ENCODE assay signal across 9 cellular contexts in genomic region chr1:225811622-225812487, GRCh38. TPM values are rescaled to one million over a fixed set of nuclear protein-coding genes. Genes with fewer than 3 reads are reported as not detected.
DNase-seq lines count a peak whose midpoint lies in the region; ATAC-seq and TF ChIP-seq lines count a peak whose summit lies in the region.
"Had no signal": no experiment of that assay in that cellular context is flagged by ENCODE, and none has a peak within 500 bp of the region (broad histone marks: within the 10 kb centered on the region; RNA-seq: fewer than 3 reads in every experiment).

No MANE protein-coding gene starts in this region.

- DNase-seq in heart right ventricle (no peak), Right ventricle myocardium inferior (ENCODE audit: missing footprints) (no peak), cardiac fibroblast (ENCODE audit: low read depth in 2 of 2) (peak; percentile 34 to 48), lung (ENCODE audit: low spot score) (no peak), iPS-NIHi7 (ENCODE audit: extremely low spot score) (no peak)
- DNase-seq: activated naive CD4-positive, alpha-beta T cell treated with Interleukin-2 at 50 U/mL for 16 hours had no signal

- H3K9me3 ChIP-seq in heart right ventricle (no peaks in the 10 kb centered on the region), lung (ENCODE audit: control insufficient read depth in 2 of 2, insufficient read depth in 1 of 2, low read length in 1 of 2) (no peaks in the 10 kb centered on the region)

- H3K36me3 ChIP-seq in heart right ventricle (no peaks in the 10 kb centered on the region), lung (ENCODE audit: control insufficient read depth in 2 of 2, insufficient read depth in 2 of 2, low read length in 2 of 2) (no peaks in the 10 kb centered on the region)

- intact Hi-C loops in heart right ventricle (cut with DNase I) (loop anchor here in 7 of 10 donors (2.0 to 5.0 kb wide), 6 partner anchors 31 to 70 kb away; partner anchors contain the start of genes SRP9 (in 6 of the 7) and TMEM63A (in 2 of the 7)), Right ventricle myocardium inferior (cut with DNase I) (loop anchor here (2.0 to 5.0 kb wide), 3 partner anchors 35 to 70 kb away; partner anchors contain the start of genes SRP9 and TMEM63A)

- H3K4me3 ChIP-seq in heart right ventricle (peak overlapping the region in 9 of 10 donors; percentile 71 to 95 (median 77)), cardiac fibroblast (replicated peaks in 1 of 2; ENCODE audit: low read depth in 2 of 2, low read length in 2 of 2) (peak overlapping the region in 1 of 2 donors; percentile 50), lung (peak overlapping the region; percentile 37)

- TF ChIP-seq CTCF in heart right ventricle (IDR thresholded peaks at IDR 0.05), result peak in 7 of 9 donors; percentile 28 to 56 (median 39)
- peak; percentile 69 for TF ChIP-seq CTCF in cardiac fibroblast (IDR thresholded peaks at IDR 0.05; ENCODE audit: low read depth, low read length)
- TF ChIP-seq CTCF in lung (IDR thresholded peaks at IDR 0.05; ENCODE audit: control extremely low read depth, extremely low read depth), result no peak

- no peak for ATAC-seq in heart right ventricle
- ATAC-seq in Right ventricle myocardium inferior, result no peak
- ATAC-seq in lung (ENCODE audit: insufficient read depth, low FRiP score), result no peak
- ATAC-seq in HG03039 (IDR thresholded peaks at IDR 0.05; ENCODE audit: unreplicated experiment), result no peak
- ATAC-seq in GM21423 (IDR thresholded peaks at IDR 0.05; ENCODE audit: unreplicated experiment), result no peak
- ATAC-seq in HG03571 (IDR thresholded peaks at IDR 0.05; ENCODE audit: unreplicated experiment), result no peak

- H3K27ac ChIP-seq in heart right ventricle (peak overlapping the region in 9 of 10 donors; percentile 80 to 97 (median 90)), lung (ENCODE audit: low read depth in 1 of 2, low read length in 1 of 2) (peak overlapping the region in 1 of 2 donors; percentile 82)

- WGBS in heart right ventricle, 2 donors, result 59 to 76% methylated on average over 10 of the region's 10 CpGs
- 47 to 79% methylated on average over 10 of the region's 10 CpGs for WGBS in lung, 2 donors

- H3K4me1 ChIP-seq in heart right ventricle (peaks cover 29 to 70% (median 63%) of the 10 kb centered on the region in 9 donors), lung (ENCODE audit: control insufficient read depth in 2 of 2, insufficient read depth in 2 of 2, low read length in 2 of 2) (peaks cover 6 to 33% of the 10 kb centered on the region in 2 donors)

- H3K27me3 ChIP-seq in heart right ventricle (no peaks in the 10 kb centered on the region), lung (ENCODE audit: control insufficient read depth, insufficient read depth) (no peaks in the 10 kb centered on the region)

RNA-seq across cellular contexts. Expression of gene EPHX1, which starts 1.9 kb away (rescaled TPM):
- total RNA-seq in heart right ventricle (10 to 100 TPM; 34.9 to 80.8 (median 48.4) TPM), Right ventricle myocardium inferior (76.0 TPM), lung (100 to 1,000 TPM; 114 to 115 TPM)
- polyA plus RNA-seq in heart right ventricle (10 to 100 TPM; 31.5 to 38.2 TPM), lung (10 to 100 TPM; 31.7 to 83.1 TPM)

RNA-seq across cellular contexts. Expression of gene SRP9, which starts 34.2 kb away (rescaled TPM):
- total RNA-seq in heart right ventricle (100 to 1,000 TPM; 165 to 199 (median 175) TPM), Right ventricle myocardium inferior (192 TPM), lung (100 to 1,000 TPM; 192 to 244 TPM)
- polyA plus RNA-seq in heart right ventricle (100 to 1,000 TPM; 121 to 153 TPM), lung (100 to 1,000 TPM; 156 to 172 TPM)

Comparison
In these comparisons a context has a peak if more than half of its experiments do, and no peak if none do; other contexts are left out.
1. DNase-seq: peak in cardiac fibroblast (2 of 2); none in heart right ventricle (0 of 2), Right ventricle myocardium inferior (single experiment), lung (single experiment) and iPS-NIHi7 (single experiment).